8 cellular contexts compared by ENCODE assay signal in the genomic region with DNA sequence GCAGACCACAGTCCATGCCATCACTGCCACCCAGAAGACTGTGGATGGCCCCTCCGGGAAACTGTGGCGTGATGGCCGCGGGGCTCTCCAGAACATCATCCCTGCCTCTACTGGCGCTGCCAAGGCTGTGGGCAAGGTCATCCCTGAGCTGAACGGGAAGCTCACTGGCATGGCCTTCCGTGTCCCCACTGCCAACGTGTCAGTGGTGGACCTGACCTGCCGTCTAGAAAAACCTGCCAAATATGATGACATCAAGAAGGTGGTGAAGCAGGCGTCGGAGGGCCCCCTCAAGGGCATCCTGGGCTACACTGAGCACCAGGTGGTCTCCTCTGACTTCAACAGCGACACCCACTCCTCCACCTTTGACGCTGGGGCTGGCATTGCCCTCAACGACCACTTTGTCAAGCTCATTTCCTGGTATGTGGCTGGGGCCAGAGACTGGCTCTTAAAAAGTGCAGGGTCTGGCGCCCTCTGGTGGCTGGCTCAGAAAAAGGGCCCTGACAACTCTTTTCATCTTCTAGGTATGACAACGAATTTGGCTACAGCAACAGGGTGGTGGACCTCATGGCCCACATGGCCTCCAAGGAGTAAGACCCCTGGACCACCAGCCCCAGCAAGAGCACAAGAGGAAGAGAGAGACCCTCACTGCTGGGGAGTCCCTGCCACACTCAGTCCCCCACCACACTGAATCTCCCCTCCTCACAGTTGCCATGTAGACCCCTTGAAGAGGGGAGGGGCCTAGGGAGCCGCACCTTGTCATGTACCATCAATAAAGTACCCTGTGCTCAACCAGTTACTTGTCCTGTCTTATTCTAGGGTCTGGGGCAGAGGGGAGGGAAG. TPM values are rescaled to one million over a fixed set of nuclear protein-coding genes. Genes with fewer than 3 reads are reported as not detected.
DNase-seq lines count a peak whose midpoint lies in the region; ATAC-seq and TF ChIP-seq lines count a peak whose summit lies in the region.
"Not testable (repeated sequence)": the region's sequence is repeated elsewhere in the genome, so short reads cannot be mapped to it uniquely, and the experiment has no call there.

No MANE protein-coding gene starts in this region.

- not testable (repeated sequence) for TF ChIP-seq RAD21 in HCT116 (IDR thresholded peaks at IDR 0.05; ENCODE audit: low read depth)

- H3K36me3 Mint-ChIP-seq in activated naive CD4-positive, alpha-beta T cell treated with anti-CD3 and anti-CD28 coated beads, Interleukin-2, amount 50 U/mL, for 24 hours: peaks cover 16% of the 10 kb centered on the region
- not testable (repeated sequence) for H3K36me3 Mint-ChIP-seq in naive B cell

- RAD21 ChIA-PET in HCT116 (lab: Charles Lee; ENCODE audit: low non-redundant PET in 1 of 2, low total read pairs in 2 of 2, uncharacterized antibody in 2 of 2, unreplicated experiment in 2 of 2): not testable (repeated sequence)

- TF ChIP-seq POLR2A in HCT116 (IDR thresholded peaks at IDR 0.05; ENCODE audit: borderline replicate concordance, extremely low read depth, insufficient read depth, insufficient read length): not testable (repeated sequence)

- not testable (repeated sequence) for H3K27me3 ChIP-seq in HCT116 (ENCODE audit: insufficient read depth, low read length)

- not testable (repeated sequence) for H2AFZ ChIP-seq in HCT116 (ENCODE audit: low read depth, low read length, poor library complexity, severe bottlenecking)

- H3K27me3 Mint-ChIP-seq in activated naive CD4-positive, alpha-beta T cell treated with anti-CD3 and anti-CD28 coated beads, Interleukin-2, amount 50 U/mL, for 24 hours; naive B cell: not testable (repeated sequence)

- peak overlapping the region; percentile 94 for H3K27ac Mint-ChIP-seq in activated naive CD4-positive, alpha-beta T cell treated with anti-CD3 and anti-CD28 coated beads, Interleukin-2, amount 50 U/mL, for 24 hours
- H3K27ac Mint-ChIP-seq in naive B cell: peak overlapping the region in 4 of 6 donors; percentile 36 to 88 (median 80)

- intact Hi-C loops in HCT116 (cut with micrococcal nuclease): loop anchor here (1.0 to 10.0 kb wide), 2 partner anchors 114 to 203 kb away; no protein-coding TSS in a partner anchor

- H3K4me3 Mint-ChIP-seq in activated naive CD4-positive, alpha-beta T cell treated with anti-CD3 and anti-CD28 coated beads, Interleukin-2, amount 50 U/mL, for 24 hours: peak overlapping the region; percentile 98
- H3K4me3 Mint-ChIP-seq in naive B cell: peak overlapping the region in 6 of 8 donors; percentile 44 to 84 (median 66)

- H3K4me3 ChIP-seq in HCT116 (replicated peaks in 1 of 2; ENCODE audit: low read depth in 1 of 2, low read length in 2 of 2): 0 out of 4 replicates have a peak overlapping the region, but pooled peaks of 1 of the 2 experiments have one; percentile 96
- H3K4me3 ChIP-seq in fibroblast of pulmonary artery (replicated peaks; ENCODE audit: low read depth, low read length): not testable (repeated sequence)

- peaks cover 20 to 35% of the 10 kb centered on the region in 2 experiments; a peak in 3 of 4 replicates for H3K36me3 ChIP-seq in HCT116 (ENCODE audit: control insufficient read depth in 1 of 2, insufficient read depth in 2 of 2, low read length in 2 of 2)

- TSS peak; percentile 59 for BruUV-seq in HCT116 (replicated peaks; lab: Mats Ljungman, UMichigan)

- CTCF ChIA-PET in HCT116 (lab: Charles Lee): interaction anchor here (0.6 to 2.4 kb wide), 19 partner anchors 8 to 215 kb away, joined by 3 to 19 read pairs (median 4); partner anchors contain the start of genes VAMP1 and ZNF384

- peaks cover 23% of the 10 kb centered on the region; the same call in 1 of the 2 replicates for H4K20me1 ChIP-seq in HCT116 (ENCODE audit: insufficient read depth)

- H3K9ac ChIP-seq in HCT116 (ENCODE audit: low read length): peak overlapping the region; percentile 98

- H3K4me1 Mint-ChIP-seq in activated naive CD4-positive, alpha-beta T cell treated with anti-CD3 and anti-CD28 coated beads, Interleukin-2, amount 50 U/mL, for 24 hours: peaks cover 52% of the 10 kb centered on the region
- peaks cover 37 to 53% (median 52%) of the 10 kb centered on the region in 3 donors for H3K4me1 Mint-ChIP-seq in naive B cell

- not testable (repeated sequence) for H3K4me2 ChIP-seq in HCT116 (ENCODE audit: low read length)

- not testable (repeated sequence) for H3K9me3 ChIP-seq in HCT116 (ENCODE audit: control insufficient read depth in 1 of 2, insufficient read depth in 1 of 2, low read depth in 1 of 2, low read length in 2 of 2)

- H3K9me2 ChIP-seq in HCT116 (ENCODE audit: insufficient read depth): not testable (repeated sequence)

- H3K4me1 ChIP-seq in HCT116 (ENCODE audit: control insufficient read depth in 1 of 2, insufficient read depth in 2 of 2, low read length in 2 of 2): peaks cover 22 to 78% of the 10 kb centered on the region in 2 experiments

- not testable (repeated sequence) for H3K9me3 Mint-ChIP-seq in activated naive CD4-positive, alpha-beta T cell treated with anti-CD3 and anti-CD28 coated beads, Interleukin-2, amount 50 U/mL, for 24 hours; naive B cell

- ATAC-seq in HCT116: not testable (repeated sequence)
- ATAC-seq in naive B cell (ENCODE audit: low read depth in 2 of 2): peak in 1 of 2 donors; percentile 15

- H3K79me2 ChIP-seq in HCT116 (ENCODE audit: insufficient read depth, low read length): peaks cover 46% of the 10 kb centered on the region

- DNase-seq in C1 segment of cervical spinal cord (lab: John Stamatoyannopoulos, UW): peak in 11 of 14 donors; percentile 21 to 70 (median 54)
- DNase-seq in HCT116 (ENCODE audit: low read depth, low spot score): not testable (repeated sequence)
- peak; percentile 47 for DNase-seq in NCI-H2227 treated with DMSO at 0.1 percent for 48 hours (lab: John Stamatoyannopoulos, UW)
- peak; percentile 84 for DNase-seq in T-helper 9 cell
- DNase-seq in fibroblast of pulmonary artery (ENCODE audit: low read depth): peak; percentile 86
- DNase-seq in naive B cell: peak; percentile 74
- peak; percentile 70 for DNase-seq in stimulated activated CD8-positive, alpha-beta memory T cell treated with anti-CD3 and anti-CD28 coated beads, Interleukin-15, amount 100 ng/mL, for 1 hour (ENCODE audit: low read depth)

- peak overlapping the region; percentile 99 for H3K27ac ChIP-seq in HCT116 (ENCODE audit: low read depth, low read length)

- POLR2A ChIA-PET in HCT116 (lab: Charles Lee): interaction anchor here (0.7 to 7.0 kb wide), 7 partner anchors 9 to 175 kb away, joined by 3 to 84 read pairs (median 6); partner anchors contain the start of genes NOP2 and VAMP1

- peak in 2 of 3 experiments; percentile 72 to 73; a peak in 4 of 6 replicates for TF ChIP-seq CTCF in HCT116 (IDR thresholded peaks at IDR 0.05 in 2 of 3, conservative IDR thresholded peaks at IDR 0.05 in 1 of 3; ENCODE audit: borderline replicate concordance in 1 of 3, insufficient read depth in 1 of 3, low read depth in 2 of 3, low read length in 2 of 3)
- peak; percentile 68 for TF ChIP-seq CTCF in fibroblast of pulmonary artery (IDR thresholded peaks at IDR 0.05; ENCODE audit: low read length, missing control alignments)

RNA-seq across cellular contexts. Expression of gene GAPDH, which starts 3.5 kb away (rescaled TPM):
- total RNA-seq in HCT116 (2021; ENCODE audit: unreplicated experiment): 5,901 TPM
- 15,831 and 17,614 TPM in 2 replicates for polyA plus RNA-seq in HCT116 (2012)
- 1,000 to 10,000 TPM in 1 of 6 donors, 100 to 1,000 TPM in 5; 607 to 1,152 (median 779) TPM for polyA plus RNA-seq in naive B cell (ENCODE audit: low read depth in 6 of 6)

RNA-seq across cellular contexts. Expression of gene IFFO1, which starts 18.0 kb away (rescaled TPM):
- 0.34 TPM for total RNA-seq in HCT116 (2021; ENCODE audit: unreplicated experiment)
- polyA plus RNA-seq in HCT116 (2012): 0.14 and 0.17 TPM in 2 replicates
- polyA plus RNA-seq in naive B cell (ENCODE audit: low read depth in 6 of 6): 10 to 100 TPM in 1 of 6 donors, 1 to 10 TPM in 5; 4.6 to 15.3 (median 6.3) TPM

RNA-seq across cellular contexts. Expression of gene NOP2, which starts 30.3 kb away (rescaled TPM):
- 108 TPM for total RNA-seq in HCT116 (2021; ENCODE audit: unreplicated experiment)
- polyA plus RNA-seq in HCT116 (2012): 72.5 and 78.0 TPM in 2 replicates
- 10 to 100 TPM; 11.7 to 27.6 (median 17.5) TPM for polyA plus RNA-seq in naive B cell (ENCODE audit: low read depth in 6 of 6)

RNA-seq across cellular contexts. Expression of gene NCAPD2, which starts 43.9 kb away (rescaled TPM):
- total RNA-seq in HCT116 (2021; ENCODE audit: unreplicated experiment): 177 TPM
- 145 and 172 TPM in 2 replicates for polyA plus RNA-seq in HCT116 (2012)
- polyA plus RNA-seq in naive B cell (ENCODE audit: low read depth in 6 of 6): 10 to 100 TPM; 13.3 to 25.5 (median 17.8) TPM

RNA-seq across cellular contexts. Expression of gene MRPL51, which starts 44.7 kb away (rescaled TPM):
- total RNA-seq in HCT116 (2021; ENCODE audit: unreplicated experiment): 265 TPM
- 104 and 152 TPM in 2 replicates for polyA plus RNA-seq in HCT116 (2012)
- 100 to 1,000 TPM; 126 to 243 (median 176) TPM for polyA plus RNA-seq in naive B cell (ENCODE audit: low read depth in 6 of 6)
